Comparison of ENCODE assay signal across 13 cellular contexts in genomic region chr5:6757414-6757969, GRCh38.
"Had no signal": no experiment of that assay in that cellular context is flagged by ENCODE, and none has a peak within 500 bp of the region (broad histone marks: within the 10 kb centered on the region; RNA-seq: fewer than 3 reads in every experiment).

No MANE protein-coding gene starts in this region.

- H3K27me3 ChIP-seq: esophagus muscularis mucosa, foreskin keratinocyte, neutrophil, testis, tibial nerve had no signal

- H3K27ac ChIP-seq: epithelial cell of prostate, esophagus muscularis mucosa, foreskin keratinocyte, neutrophil, psoas muscle, testis, tibial nerve had no signal

- ATAC-seq: left cardiac atrium; mucosa of descending colon; naive thymus-derived CD8-positive, alpha-beta T cell; psoas muscle; stimulated activated effector memory CD8-positive, alpha-beta T cell treated with anti-CD3 and anti-CD28 coated beads, Interleukin-12 subunit alpha, Interleukin-12 subunit beta, amount 100 ng/mL, for 72 hours had no signal

- H3K4me3 ChIP-seq: esophagus muscularis mucosa, mucosa of descending colon, psoas muscle, testis, tibial nerve had no signal

- DNase-seq: effector memory CD4-positive, alpha-beta T cell; left cardiac atrium; mucosa of descending colon; naive thymus-derived CD8-positive, alpha-beta T cell; stimulated activated CD4-positive, alpha-beta T cell treated with anti-CD3 and anti-CD28 coated beads, Interleukin-12 subunit alpha, Interleukin-12 subunit beta, amount 100 ng/mL, for 4 hours; testis had no signal

- H3K4me1 ChIP-seq: esophagus muscularis mucosa, foreskin keratinocyte, psoas muscle, testis, tibial nerve had no signal

- H3K9me3 ChIP-seq: esophagus muscularis mucosa, mucosa of descending colon, neutrophil, psoas muscle, testis, tibial nerve had no signal
